Comparison of ENCODE assay signal across 8 cellular contexts in the genomic region with DNA sequence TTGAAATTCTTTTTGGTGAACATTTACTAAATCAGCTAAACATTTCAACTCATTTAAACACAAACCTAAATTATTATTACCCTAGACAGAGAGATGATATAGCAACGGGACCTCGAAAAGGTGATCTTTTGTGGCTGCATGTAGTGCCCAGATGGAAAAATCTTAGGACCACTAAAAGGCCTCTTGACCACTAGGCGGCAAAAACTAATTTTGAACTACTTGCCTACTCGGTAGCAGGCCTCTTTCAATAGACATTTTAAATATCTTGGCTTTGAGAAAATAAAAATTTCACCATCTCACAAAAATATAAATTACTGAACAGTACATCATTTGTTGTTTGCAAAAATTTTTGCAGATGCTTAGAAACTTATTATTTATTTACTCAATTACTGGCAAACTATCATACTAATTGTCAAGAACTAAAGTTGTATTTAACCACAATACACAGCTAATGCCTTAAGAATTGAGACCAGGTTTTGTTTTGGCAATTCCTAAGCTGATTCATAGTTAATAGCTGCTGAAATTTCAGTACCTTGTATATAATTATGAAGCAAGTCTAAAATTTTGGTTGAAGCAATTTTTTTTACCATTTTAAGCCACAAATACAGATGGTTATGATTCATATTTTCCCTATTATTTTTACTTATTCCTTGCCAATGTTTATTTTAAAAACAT. TPM values are rescaled to one million over a fixed set of nuclear protein-coding genes. Genes with fewer than 3 reads are reported as not detected.
A peak's percentile ranks its signal among the peaks of the same experiment; 100 is the strongest.
DNase-seq lines count a peak whose midpoint lies in the region; ATAC-seq, FAIRE-seq and TF ChIP-seq lines count a peak whose summit lies in the region.

No MANE protein-coding gene starts in this region.

- H3K36me3 ChIP-seq in H1 (ENCODE audit: control insufficient read depth in 2 of 4, insufficient read depth in 4 of 4, low read length in 3 of 4) = no peaks in the 10 kb centered on the region

- no peak overlapping the region for H3K4me2 ChIP-seq in H1 (ENCODE audit: insufficient read depth in 1 of 2, low read depth in 2 of 2, low read length in 2 of 2)

- peak; percentile 30 for TF ChIP-seq CTCF in D721Med (IDR thresholded peaks at IDR 0.05; ENCODE audit: insufficient read depth, missing control alignments)
- TF ChIP-seq CTCF in NB4 (IDR thresholded peaks at IDR 0.05; ENCODE audit: low read depth, low read length) = peak; percentile 9
- TF ChIP-seq CTCF in H1 (IDR thresholded peaks at IDR 0.05; ENCODE audit: control extremely low read depth in 1 of 3, insufficient read depth in 1 of 3, low read depth in 1 of 3, low read length in 3 of 3) = peak in 2 of 3 experiments; percentile 33 to 42; a peak in 2 of 4 replicates
- peak; percentile 48 for TF ChIP-seq CTCF in neural crest cell (conservative IDR thresholded peaks at IDR 0.05)

- 77% methylated on average over 4 of the region's 4 CpGs; no CpG with 5 or more reads in 1 of the 2 experiments for WGBS in H1 (ENCODE audit: extremely low coverage in 1 of 2, insufficient coverage in 1 of 2, insufficient read length in 1 of 2, insufficient replicate concordance in 2 of 2, low coverage in 1 of 2, low lambda C conversion rate in 2 of 2, missing lambda C conversion rate in 1 of 2), 2 experiments

- H4K8ac ChIP-seq in H1 (ENCODE audit: extremely low read depth, insufficient read depth, low read length) = no peak overlapping the region

- H4K20me1 ChIP-seq in H1 (replicated peaks in 1 of 2; ENCODE audit: control insufficient read depth in 1 of 2, insufficient read depth in 2 of 2, low read length in 2 of 2) = no peaks in the 10 kb centered on the region

- no peaks in the 10 kb centered on the region for H3K36me3 Mint-ChIP-seq in neural crest cell (ENCODE audit: low read depth)

- no peak overlapping the region for H3K27ac ChIP-seq in H1 (ENCODE audit: low read depth, low read length)

- no peak overlapping the region for H3K4ac ChIP-seq in H1 (replicated peaks; ENCODE audit: insufficient read length, low read depth, low read length)

- CTCF ChIA-PET in H1 (lab: Charles Lee; ENCODE audit: partially characterized antibody) = interaction anchor here (0.6 to 3.2 kb wide), 27 partner anchors 12 to 1141 kb away, joined by 3 to 15 read pairs (median 3); no protein-coding TSS in a partner anchor

- no peak overlapping the region for H3K23ac ChIP-seq in H1 (ENCODE audit: insufficient read length)

- no peak for ATAC-seq in HG03108 (IDR thresholded peaks at IDR 0.05; ENCODE audit: unreplicated experiment)
- ATAC-seq in HG03432 (IDR thresholded peaks at IDR 0.05; ENCODE audit: unreplicated experiment) = no peak

- no peak overlapping the region for H2BK12ac ChIP-seq in H1 (ENCODE audit: low read depth, low read length)

- H3K79me1 ChIP-seq in H1 (ENCODE audit: low read depth, low read length) = no peaks in the 10 kb centered on the region

- no peak overlapping the region for H2AK5ac ChIP-seq in H1 (ENCODE audit: low read depth, low read length)

- no peak overlapping the region for H3K56ac ChIP-seq in H1 (replicated peaks; ENCODE audit: insufficient read length, low read depth, low read length)

- no peak overlapping the region for H2BK120ac ChIP-seq in H1 (replicated peaks; ENCODE audit: low read depth, low read length)

- no peaks in the 10 kb centered on the region for H3K4me1 ChIP-seq in H1 (replicated peaks in 1 of 4; ENCODE audit: control insufficient read depth in 3 of 4, insufficient read depth in 4 of 4, low read length in 3 of 4)

- peak; percentile 16 to 40; a peak in 2 of 4 replicates for TF ChIP-seq RAD21 in H1 (IDR thresholded peaks at IDR 0.05 in 1 of 2, conservative IDR thresholded peaks at IDR 0.05 in 1 of 2; ENCODE audit: low read depth in 2 of 2, low read length in 2 of 2)

- H2BK15ac ChIP-seq in H1 (ENCODE audit: low read length) = no peak overlapping the region

- TF ChIP-seq POLR2A in NB4 (IDR thresholded peaks at IDR 0.05; ENCODE audit: extremely low read depth, insufficient read length) = no peak
- no peak for TF ChIP-seq POLR2A in H1 (IDR thresholded peaks at IDR 0.05; ENCODE audit: control extremely low read depth in 1 of 2, low read depth in 2 of 2, low read length in 2 of 2)

- no peaks in the 10 kb centered on the region for H3K9me3 ChIP-seq in H1 (ENCODE audit: insufficient read depth in 2 of 2, low read depth in 1 of 2, low read length in 1 of 2)

- H3K9me3 Mint-ChIP-seq in neural crest cell = no peaks in the 10 kb centered on the region

- H3K18ac ChIP-seq in H1 (ENCODE audit: extremely low read depth, low read length) = no peak overlapping the region

- no peak overlapping the region for H2BK5ac ChIP-seq in H1 (ENCODE audit: low read depth, low read length)

- no peaks in the 10 kb centered on the region for H3K27me3 Mint-ChIP-seq in neural crest cell (ENCODE audit: low read depth)

- POLR2A ChIA-PET in H1 (lab: Charles Lee; ENCODE audit: partially characterized antibody) = no interaction called here

- H3K4me3 Mint-ChIP-seq in neural crest cell = no peak overlapping the region

- H3K79me2 ChIP-seq in H1 (ENCODE audit: control insufficient read depth in 1 of 2, insufficient read depth in 2 of 2, low read length in 2 of 2) = no peaks in the 10 kb centered on the region

- DNase-seq in D721Med (ENCODE audit: insufficient read length, low spot score) (no peak), NB4 (ENCODE audit: low read depth) (no peak), H1 (ENCODE audit: low read depth in 1 of 2, low spot score in 2 of 2) (no peak), neural crest cell (ENCODE audit: low read depth, low spot score) (no peak), cerebellum (ENCODE audit: low spot score) (no peak), NCI-H510A (lab: John Stamatoyannopoulos, UW) (no peak)

- FAIRE-seq in D721Med (lab: Jason Lieb, UNC) (no peak), H1 (lab: Jason Lieb, UNC) (no peak)

- H3K27ac Mint-ChIP-seq in neural crest cell (ENCODE audit: unreplicated experiment) = no peak overlapping the region

- H3K14ac ChIP-seq in H1 (ENCODE audit: insufficient read length) = no peak overlapping the region

- H2AFZ ChIP-seq in H1 (ENCODE audit: low read length) = no peak overlapping the region

- H3K4me3 ChIP-seq in NB4 (ENCODE audit: low read depth, low read length) = no peak overlapping the region
- H3K4me3 ChIP-seq in H1 (ENCODE audit: extremely low read depth in 1 of 4, insufficient read depth in 2 of 4, low read depth in 3 of 4, low read length in 4 of 4) = no peak overlapping the region

- no peak overlapping the region for H4K5ac ChIP-seq in H1 (ENCODE audit: insufficient read length, low read depth, low read length)

- H3K23me2 ChIP-seq in H1 (ENCODE audit: low read depth, low read length) = no peaks in the 10 kb centered on the region

- no peak for TF ChIP-seq EP300 in H1 (IDR thresholded peaks at IDR 0.05; ENCODE audit: borderline replicate concordance in 1 of 2, low read depth in 2 of 2, low read length in 2 of 2)

- H2BK20ac ChIP-seq in H1 (ENCODE audit: low read length) = no peak overlapping the region

- no peak overlapping the region for H4K91ac ChIP-seq in H1 (replicated peaks; ENCODE audit: insufficient read length, low read length)

- no peak overlapping the region for H3K9ac ChIP-seq in H1 (replicated peaks in 1 of 4; ENCODE audit: extremely low read depth in 1 of 4, low read depth in 3 of 4, low read length in 3 of 4)

- no peaks in the 10 kb centered on the region for H3K27me3 ChIP-seq in H1 (replicated peaks in 1 of 4; ENCODE audit: control insufficient read depth in 3 of 4, extremely low read depth in 1 of 4, insufficient read depth in 3 of 4, low read length in 3 of 4)

- peaks cover 8% of the 10 kb centered on the region for H3K4me1 Mint-ChIP-seq in neural crest cell

TF ChIP-seq in H1, 55 proteins besides CTCF, POLR2A, EP300 and RAD21 (continues in another document):
- TF ChIP-seq CBX8 (IDR thresholded peaks at IDR 0.05; ENCODE audit: borderline replicate concordance, low read depth, low read length) (no peak), MAFK (IDR thresholded peaks at IDR 0.05; ENCODE audit: low read depth, low read length) (no peak), TBP (IDR thresholded peaks at IDR 0.05; ENCODE audit: low read depth, low read length) (no peak), SIN3A (conservative IDR thresholded peaks at IDR 0.05 in 1 of 2, IDR thresholded peaks at IDR 0.05 in 1 of 2; ENCODE audit: low read depth in 1 of 2, low read length in 2 of 2) (no peak), RNF2 (IDR thresholded peaks at IDR 0.05; ENCODE audit: borderline replicate concordance, low read depth, low read length, missing control alignments, poor library complexity, severe bottlenecking) (no peak), ASH2L (IDR thresholded peaks at IDR 0.05; ENCODE audit: low read length) (no peak), ZNF274 (IDR thresholded peaks at IDR 0.05; ENCODE audit: borderline replicate concordance, extremely low read depth, low read length) (no peak), TAF1 (IDR thresholded peaks at IDR 0.05; ENCODE audit: low read depth, low read length) (no peak), BCL11A (IDR thresholded peaks at IDR 0.05; ENCODE audit: low read depth in 2 of 2, low read length in 2 of 2) (no peak), ATF2 (IDR thresholded peaks at IDR 0.05; ENCODE audit: low read length) (no peak), RXRA (IDR thresholded peaks at IDR 0.05; ENCODE audit: insufficient read depth, low read depth, low read length) (no peak), CHD1 (IDR thresholded peaks at IDR 0.05; ENCODE audit: low read depth, low read length) (no peak), SRF (IDR thresholded peaks at IDR 0.05; ENCODE audit: low read depth, low read length) (no peak)

RNA-seq across cellular contexts. Expression of gene COL3A1, which starts 9.4 kb away (rescaled TPM):
- total RNA-seq in H1 (2021; fragmentation: NEBNext Ultra II Directional; extraction: Animal tissue kit (Norgen Biotek cat#: 25700)) = 0.07 TPM in 1 of 2 replicates, not detected in the other
- polyA plus RNA-seq in H1 (2011; rRNA removed) = 0.06 and 0.11 TPM in 2 replicates
- polyA plus RNA-seq in H1 (2011; cell fraction: cytosol; rRNA removed) = 0.03 TPM
- 0.27 TPM for polyA plus RNA-seq in H1 (2011; cell fraction: nucleus; rRNA removed)
- polyA plus RNA-seq in H1 (2012, experiment 1 of 2) = 0.28 to 3.2 TPM (median 1.8 TPM) in 4 replicates
- 0.56 TPM for polyA plus RNA-seq in H1 (2012, experiment 2 of 2)
- 0.10 TPM for polyA plus RNA-seq in H1 (2013, experiment 1 of 2)
- polyA plus RNA-seq in H1 (2013, experiment 2 of 2) = 0.13 TPM
- 0.03 and 0.17 TPM in 2 replicates for polyA minus RNA-seq in H1 (2011; rRNA and poly(A)+ RNA removed)
- not detected for polyA minus RNA-seq in H1 (2011; cell fraction: cytosol; rRNA and poly(A)+ RNA removed)
- polyA minus RNA-seq in H1 (2011; cell fraction: nucleus; rRNA and poly(A)+ RNA removed) = not detected
- total RNA-seq in neural crest cell (13.2 and 14.9 TPM in 2 replicates), cerebellum (303 TPM)

Comparison
In these comparisons a context has a peak if more than half of its experiments do, and no peak if none do; other contexts are left out.
1. RNA of gene COL3A1, which starts 9.4 kb away (total RNA-seq): 303 TPM in cerebellum (single experiment); 13.2 to 14.9 TPM in neural crest cell and 0.07 TPM in H1; every median in the first group is over 10 times any median in the second.
2. Peak in every context shown above with its lines, with median percentiles within 50 percentile points of each other: CTCF ChIP-seq.